Comparison of ENCODE assay signal across 17 cellular contexts in genomic region chr3:160135850-160136249, GRCh38.
DNase-seq lines count a peak whose midpoint lies in the region; ATAC-seq and TF ChIP-seq lines count a peak whose summit lies in the region.
"Had no signal": no experiment of that assay in that cellular context is flagged by ENCODE, and none has a peak within 500 bp of the region (broad histone marks: within the 10 kb centered on the region; RNA-seq: fewer than 3 reads in every experiment).

No MANE protein-coding gene starts in this region.

- H3K27ac Mint-ChIP-seq in stimulated activated naive B cell treated with anti-CD40 and anti-IgM and Interleukin-4, amounts not matched to agents 10 μg/mL and 1 μg/mL and 100 μg/mL, for 72 hours, result peak overlapping the region; percentile 62
- H3K27ac Mint-ChIP-seq: activated T-helper 17 cell treated with anti-CD3 and anti-CD28 coated beads, Interleukin-2, amount 50 U/mL, for 72 hours; B cell had no signal

- no peak overlapping the region for H3K9ac ChIP-seq in Karpas-422 (ENCODE audit: low read length)
- no peak overlapping the region for H3K9ac ChIP-seq in colonic mucosa (ENCODE audit: low read depth in 2 of 2, low read length in 2 of 2)

- H3K4me1 ChIP-seq in Karpas-422 (ENCODE audit: low read length) (peaks cover 17% of the 10 kb centered on the region), colonic mucosa (no peaks in the 10 kb centered on the region)
- H3K4me1 ChIP-seq: breast epithelium, SJCRH30 had no signal

- H3K27me3 ChIP-seq in Karpas-422 (ENCODE audit: low read length) (no peaks in the 10 kb centered on the region), colonic mucosa (no peaks in the 10 kb centered on the region)
- H3K27me3 ChIP-seq: breast epithelium, SJCRH30 had no signal

- H3K9me2 ChIP-seq in Karpas-422 (replicated peaks; ENCODE audit: insufficient read depth, low read length), result no peaks in the 10 kb centered on the region

- peak overlapping the region; percentile 34 for H3K4me2 ChIP-seq in Karpas-422 (ENCODE audit: low read depth, low read length, poor library complexity, severe bottlenecking)

- no peak overlapping the region for H2AFZ ChIP-seq in Karpas-422 (ENCODE audit: low read length)

- no peak for DNase-seq in Karpas-422
- DNase-seq in stimulated activated naive B cell treated with anti-CD40 and anti-IgM and Interleukin-4, amounts not matched to agents 10 μg/mL and 1 μg/mL and 100 μg/mL, for 72 hours, result no peak
- no peak for DNase-seq in SKM-1 treated with dmso at 0.1 percent for 144 hours (lab: John Stamatoyannopoulos, UW; ENCODE audit: unreplicated experiment)
- no peak for DNase-seq in colonic mucosa
- DNase-seq in left colon, result no peak
- DNase-seq: left cardiac atrium; NCI-H1048; NCI-H526 treated with DMSO at 0.1 percent for 48 hours; PC-3; SJCRH30; stimulated activated CD4-positive, alpha-beta T cell treated with anti-CD3 and anti-CD28 coated beads, Interleukin-4, amount 100 ng/mL, for 4 hours; T-helper 9 cell had no signal

- intact Hi-C loops in colonic mucosa (cut with DNase I) (no loop called here), left colon (cut with DNase I, micrococcal nuclease) (no loop called here)

- H3K4me3 Mint-ChIP-seq in stimulated activated naive B cell treated with anti-CD40 and anti-IgM and Interleukin-4, amounts not matched to agents 10 μg/mL and 1 μg/mL and 100 μg/mL, for 72 hours, result no peak overlapping the region
- H3K4me3 Mint-ChIP-seq: activated T-helper 17 cell treated with anti-CD3 and anti-CD28 coated beads, Interleukin-2, amount 50 U/mL, for 72 hours had no signal

- no peaks in the 10 kb centered on the region for H4K20me1 ChIP-seq in Karpas-422 (ENCODE audit: insufficient read depth, low read depth, low read length)

- H3K36me3 ChIP-seq in Karpas-422 (ENCODE audit: insufficient read depth, low read length) (no peaks in the 10 kb centered on the region), colonic mucosa (no peaks in the 10 kb centered on the region)
- H3K36me3 ChIP-seq: breast epithelium, SJCRH30 had no signal

- TF ChIP-seq CTCF in colonic mucosa (IDR thresholded peaks at IDR 0.05), result no peak

- ATAC-seq in GM18511 (IDR thresholded peaks at IDR 0.05; ENCODE audit: unreplicated experiment) (peak; percentile 49), HG02623 (IDR thresholded peaks at IDR 0.05; ENCODE audit: unreplicated experiment) (peak; percentile 30), left colon (no peak)
- no peak for ATAC-seq in stimulated activated naive B cell treated with anti-CD40 and anti-IgM and Interleukin-4, amounts not matched to agents 10 μg/mL and 1 μg/mL and 100 μg/mL, for 72 hours (replicated peaks)
- ATAC-seq: activated T-helper 17 cell treated with anti-CD3 and anti-CD28 coated beads, Interleukin-2, amount 50 U/mL, for 72 hours; left cardiac atrium; PC-3 had no signal

- H3K4me3 ChIP-seq in Karpas-422 (ENCODE audit: low read length) (no peak overlapping the region), colonic mucosa (no peak overlapping the region)
- H3K4me3 ChIP-seq: breast epithelium, SJCRH30 had no signal

- no peaks in the 10 kb centered on the region for H3K9me3 ChIP-seq in Karpas-422 (ENCODE audit: low read length)
- no peaks in the 10 kb centered on the region for H3K9me3 ChIP-seq in colonic mucosa
- H3K9me3 ChIP-seq: breast epithelium, SJCRH30 had no signal

- H3K27me3 Mint-ChIP-seq in stimulated activated naive B cell treated with anti-CD40 and anti-IgM and Interleukin-4, amounts not matched to agents 10 μg/mL and 1 μg/mL and 100 μg/mL, for 72 hours, result no peaks in the 10 kb centered on the region
- H3K27me3 Mint-ChIP-seq: B cell had no signal

- peaks cover 0 to 1% of the 10 kb centered on the region in 2 donors for H3K9me3 Mint-ChIP-seq in stimulated activated naive B cell treated with anti-CD40 and anti-IgM and Interleukin-4, amounts not matched to agents 10 μg/mL and 1 μg/mL and 100 μg/mL, for 72 hours

- H3K27ac ChIP-seq in Karpas-422 (ENCODE audit: low read length) (no peak overlapping the region), colonic mucosa (no peak overlapping the region)
- H3K27ac ChIP-seq: breast epithelium, SJCRH30 had no signal

- no peaks in the 10 kb centered on the region for H3K36me3 Mint-ChIP-seq in stimulated activated naive B cell treated with anti-CD40 and anti-IgM and Interleukin-4, amounts not matched to agents 10 μg/mL and 1 μg/mL and 100 μg/mL, for 72 hours

- H3K4me1 Mint-ChIP-seq in stimulated activated naive B cell treated with anti-CD40 and anti-IgM and Interleukin-4, amounts not matched to agents 10 μg/mL and 1 μg/mL and 100 μg/mL, for 72 hours, result peaks cover 10 to 17% of the 10 kb centered on the region in 2 donors

- H3K79me2 ChIP-seq in Karpas-422 (ENCODE audit: low read length), result no peaks in the 10 kb centered on the region

Comparison
In these comparisons a context has a peak if more than half of its experiments do, and no peak if none do; other contexts are left out.
1. ATAC-seq: peak in GM18511 (single experiment) and HG02623 (single experiment); none in stimulated activated naive B cell treated with anti-CD40 and anti-IgM and Interleukin-4, amounts not matched to agents 10 μg/mL and 1 μg/mL and 100 μg/mL, for 72 hours (0 of 2) and left colon (single experiment).